In the genomic region with DNA sequence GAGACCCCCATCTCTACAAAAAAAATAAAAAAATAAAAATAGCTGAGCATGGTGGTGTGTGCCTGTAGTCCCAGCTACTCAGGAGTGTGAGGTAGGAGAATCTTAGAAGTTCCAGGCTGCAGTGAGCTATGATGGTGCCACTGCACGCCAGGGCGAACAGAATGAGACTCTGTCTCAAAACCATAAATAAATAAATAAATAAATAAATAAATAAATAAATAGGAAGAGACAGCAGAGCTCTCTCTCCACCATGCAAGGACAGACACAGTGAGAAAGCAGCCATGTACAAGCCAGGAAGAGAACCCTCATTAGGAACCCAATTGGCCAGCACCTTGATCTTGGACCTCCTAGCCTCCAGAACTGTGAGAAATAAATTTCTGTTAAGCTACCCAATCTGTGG, we compare ENCODE assay signal across 35 cellular contexts.
"Had no signal": no experiment of that assay in that cellular context is flagged by ENCODE, and none has a peak within 500 bp of the region (broad histone marks: within the 10 kb centered on the region; RNA-seq: fewer than 3 reads in every experiment).

No MANE protein-coding gene starts in this region.

- H3K4me2 ChIP-seq: KMS-11 had no signal

- H3K9me3 ChIP-seq: MG63 had no signal

- H3K27ac ChIP-seq: KMS-11 had no signal

- H3K27me3 ChIP-seq: MG63 had no signal

- DNase-seq: Kasumi-1, MG63, MM.1S, MV-4-11, NCI-H1048, NCI-H1092, NCI-H1092 treated with DMSO at 0.1 percent for 48 hours, NCI-H1105, NCI-H1105 treated with DMSO at 0.1 percent for 48 hours, NCI-H1417, NCI-H1417 treated with DMSO at 0.1 percent for 48 hours, NCI-H1436, NCI-H1436 treated with DMSO at 0.1 percent for 48 hours, NCI-H146, NCI-H1694, NCI-H1694 treated with DMSO at 0.1 percent for 48 hours, NCI-H187, NCI-H187 treated with DMSO at 0.1 percent for 48 hours, NCI-H1930, NCI-H2029, NCI-H2029 treated with DMSO at 0.1 percent for 48 hours, NCI-H2081, NCI-H2081 treated with DMSO at 0.1 percent for 48 hours, NCI-H2107, NCI-H2171, NCI-H2171 treated with DMSO at 0.1 percent for 48 hours, NCI-H2227 treated with DMSO at 0.1 percent for 48 hours, NCI-H226, NCI-H345, NCI-H446, NCI-H446 treated with DMSO at 0.1 percent for 48 hours, NCI-H510A, NCI-H510A treated with DMSO at 0.1 percent for 48 hours, NCI-H524 had no signal

- H3K9ac ChIP-seq: KMS-11 had no signal

- H3K4me3 ChIP-seq: MG63 had no signal
